8 cellular contexts compared by ENCODE assay signal in genomic region chr14:81169711-81170103, GRCh38. TPM values are rescaled to one million over a fixed set of nuclear protein-coding genes. Genes with fewer than 3 reads are reported as not detected.
DNase-seq lines count a peak whose midpoint lies in the region; ATAC-seq and TF ChIP-seq lines count a peak whose summit lies in the region.

No MANE protein-coding gene starts in this region.

- H3K27me3 ChIP-seq in Caco-2 (replicated peaks; ENCODE audit: control insufficient read depth, insufficient read depth, low read length), result no peaks in the 10 kb centered on the region

- DNase-seq in Caco-2 (no peak), fibroblast of villous mesenchyme (ENCODE audit: low read depth) (no peak), NCI-H748 treated with DMSO at 0.1 percent for 48 hours (lab: John Stamatoyannopoulos, UW) (no peak)
- peak; percentile 7 for DNase-seq in activated CD4-positive, alpha-beta T cell treated with anti-CD3 and anti-CD28 coated beads, Interleukin-2, amount 50 U/mL, for 1 hour
- no peak for DNase-seq in natural killer cell treated with Interleukin-12 subunit alpha and Interleukin-12 subunit beta and Interleukin-15 and Interleukin-18, amount 100 ng/mL, for 72 hours (ENCODE audit: low spot score)
- DNase-seq in activated CD8-positive, alpha-beta memory T cell treated with anti-CD3 and anti-CD28 coated beads, Interleukin-2, amount 50 U/mL, for 48 hours, result no peak

- ATAC-seq in GM19395 (IDR thresholded peaks at IDR 0.05; ENCODE audit: unreplicated experiment), result peak; percentile 34
- peak; percentile 10 for ATAC-seq in HG03442 (IDR thresholded peaks at IDR 0.05; ENCODE audit: unreplicated experiment)
- ATAC-seq in natural killer cell treated with Interleukin-12 subunit alpha and Interleukin-12 subunit beta and Interleukin-15 and Interleukin-18, amount 100 ng/mL, for 72 hours, result peak; percentile 13 to 49

- BruUV-seq in Caco-2 (replicated peaks; lab: Mats Ljungman, UMichigan), result no TSS peak

- no peaks in the 10 kb centered on the region for H3K36me3 ChIP-seq in Caco-2 (ENCODE audit: control insufficient read depth, insufficient read depth, low read length)

- H3K9me3 Mint-ChIP-seq in Caco-2 (ENCODE audit: unreplicated experiment), result no peaks in the 10 kb centered on the region
- H3K9me3 Mint-ChIP-seq in natural killer cell treated with Interleukin-12 subunit alpha and Interleukin-12 subunit beta and Interleukin-15 and Interleukin-18, amount 100 ng/mL, for 72 hours, result no peaks in the 10 kb centered on the region

- H3K4me3 ChIP-seq in Caco-2 (ENCODE audit: low read depth, low read length), result peak overlapping the region; percentile 64
- H3K4me3 ChIP-seq in fibroblast of villous mesenchyme (ENCODE audit: low read depth, low read length), result peak overlapping the region; percentile 66

- H3K27me3 Mint-ChIP-seq in Caco-2 (ENCODE audit: insufficient read depth, unreplicated experiment), result no peaks in the 10 kb centered on the region
- H3K27me3 Mint-ChIP-seq in natural killer cell treated with Interleukin-12 subunit alpha and Interleukin-12 subunit beta and Interleukin-15 and Interleukin-18, amount 100 ng/mL, for 72 hours, result no peaks in the 10 kb centered on the region

- intact Hi-C loops in Caco-2 (cut with micrococcal nuclease; ENCODE audit: unreplicated experiment), result loop anchor here (1.0 to 2.0 kb wide), 3 partner anchors 173 to 295 kb away; no protein-coding TSS in a partner anchor

- peaks cover 6% of the 10 kb centered on the region for H3K36me3 Mint-ChIP-seq in Caco-2 (ENCODE audit: insufficient read depth, unreplicated experiment)
- no peaks in the 10 kb centered on the region for H3K36me3 Mint-ChIP-seq in natural killer cell treated with Interleukin-12 subunit alpha and Interleukin-12 subunit beta and Interleukin-15 and Interleukin-18, amount 100 ng/mL, for 72 hours

- POLR2A ChIA-PET in Caco-2 (lab: Charles Lee), result interaction anchor here (0.6 to 1.0 kb wide), 4 partner anchors 10 to 174 kb away, joined by 3 to 5 read pairs (median 4); partner anchors contain the start of gene GTF2A1

- H3K4me3 Mint-ChIP-seq in Caco-2 (ENCODE audit: unreplicated experiment), result peak overlapping the region; percentile 81
- H3K4me3 Mint-ChIP-seq in natural killer cell treated with Interleukin-12 subunit alpha and Interleukin-12 subunit beta and Interleukin-15 and Interleukin-18, amount 100 ng/mL, for 72 hours, result peak overlapping the region; percentile 88

- H3K9me3 ChIP-seq in Caco-2, result no peaks in the 10 kb centered on the region

- no peaks in the 10 kb centered on the region for H3K4me1 ChIP-seq in Caco-2

- no peak for TF ChIP-seq CTCF in Caco-2 (IDR thresholded peaks at IDR 0.05; ENCODE audit: insufficient read depth in 1 of 2, low read depth in 1 of 2, low read length in 1 of 2, severe bottlenecking in 1 of 2, unreplicated experiment in 1 of 2)
- no peak for TF ChIP-seq CTCF in fibroblast of villous mesenchyme (IDR thresholded peaks at IDR 0.05; ENCODE audit: insufficient read depth, low read depth, low read length)

- H3K4me1 Mint-ChIP-seq in Caco-2 (ENCODE audit: low read depth, unreplicated experiment), result no peaks in the 10 kb centered on the region
- H3K4me1 Mint-ChIP-seq in natural killer cell treated with Interleukin-12 subunit alpha and Interleukin-12 subunit beta and Interleukin-15 and Interleukin-18, amount 100 ng/mL, for 72 hours (ENCODE audit: low read depth in 2 of 2), result peaks cover 20 to 22% of the 10 kb centered on the region in 2 donors

- peak overlapping the region; percentile 86 for H3K27ac Mint-ChIP-seq in Caco-2 (ENCODE audit: unreplicated experiment)
- peak overlapping the region; percentile 65 to 88 for H3K27ac Mint-ChIP-seq in natural killer cell treated with Interleukin-12 subunit alpha and Interleukin-12 subunit beta and Interleukin-15 and Interleukin-18, amount 100 ng/mL, for 72 hours

- CTCF ChIA-PET in Caco-2 (lab: Charles Lee), result interaction anchor here (0.7 to 1.4 kb wide), 5 partner anchors 12 to 182 kb away, joined by 3 to 14 read pairs (median 3); no protein-coding TSS in a partner anchor

RNA-seq across cellular contexts. Expression of gene GTF2A1, which starts 51.1 kb away (rescaled TPM):
- 35.1 and 42.7 TPM in 2 replicates for total RNA-seq in Caco-2 (2022)
- total RNA-seq in fibroblast of villous mesenchyme, result 20.9 and 28.9 TPM in 2 replicates
- 10 to 100 TPM; 17.2 to 31.5 TPM for total RNA-seq in natural killer cell treated with Interleukin-12 subunit alpha and Interleukin-12 subunit beta and Interleukin-15 and Interleukin-18, amount 100 ng/mL, for 72 hours
